8 cellular contexts compared by ENCODE assay signal in genomic region chr20:50790651-50791277, GRCh38. TPM values are rescaled to one million over a fixed set of nuclear protein-coding genes. Genes with fewer than 3 reads are reported as not detected.
DNase-seq lines count a peak whose midpoint lies in the region; ATAC-seq, FAIRE-seq and TF ChIP-seq lines count a peak whose summit lies in the region.

No MANE protein-coding gene starts in this region.

- peak; percentile 68 for TF ChIP-seq CTCF in A549 (IDR thresholded peaks at IDR 0.05)

- peaks cover 32% of the 10 kb centered on the region for H3K4me1 ChIP-seq in A549

- under 1% methylated on average over 13 of the region's 23 CpGs for WGBS in A549 (ENCODE audit: missing lambda C conversion rate)

- peak; percentile 87 to 96 for DNase-seq in A549 (ENCODE audit: low read depth in 1 of 2, low spot score in 1 of 2)
- peak; percentile 84 for DNase-seq in NCI-H2171 (lab: John Stamatoyannopoulos, UW)
- peak; percentile 49 to 71 (median 65) for DNase-seq in activated CD4-positive, CD25-positive, alpha-beta regulatory T cell (lab: John Stamatoyannopoulos, UW)
- peak; percentile 82 for DNase-seq in cerebellar cortex (ENCODE audit: low spot score)
- DNase-seq in kidney glomerular epithelial cell (lab: John Stamatoyannopoulos, UW): peak; percentile 76
- peak; percentile 56 to 58 for DNase-seq in stimulated activated CD4-positive, alpha-beta T cell treated with anti-CD3 and anti-CD28 coated beads, Interleukin-1b, Interleukin-23, amount 100 ng/mL, for 1 hour (ENCODE audit: low read depth in 2 of 2)

- POLR2A ChIA-PET in A549 (lab: Yijun Ruan, JAX): interaction anchor here (0.5 to 1.8 kb wide), 10 partner anchors 25 to 307 kb away, joined by 3 to 10 read pairs (median 4); partner anchors contain the start of genes ADNP, DPM1 and PARD6B

- no peak overlapping the region for H3K4me3 ChIP-seq in A549

- peak overlapping the region; percentile 65 for H3K4me2 ChIP-seq in A549

- peak overlapping the region; percentile 90 for H3K27ac ChIP-seq in A549

- peak; percentile 78 to 86 for ATAC-seq in A549
- no peak for ATAC-seq in GM18505 (IDR thresholded peaks at IDR 0.05; ENCODE audit: unreplicated experiment)
- ATAC-seq in HG02981 (IDR thresholded peaks at IDR 0.05; ENCODE audit: unreplicated experiment): peak; percentile 62

- TF ChIP-seq RAD21 in A549 (conservative IDR thresholded peaks at IDR 0.05 in 1 of 2, IDR thresholded peaks at IDR 0.05 in 1 of 2): peak; percentile 31 to 57; a peak in 4 of 5 replicates

- CTCF ChIA-PET in A549 (lab: Yijun Ruan, JAX): interaction anchor here (0.5 to 15.3 kb wide), 29 partner anchors 8 to 1352 kb away, joined by 3 to 347 read pairs (median 4); partner anchors contain the start of gene ADNP

- no peak for TF ChIP-seq EP300 in A549 (IDR thresholded peaks at IDR 0.05)

- peak; percentile 42 for TF ChIP-seq POLR2A in A549 (IDR thresholded peaks at IDR 0.05; ENCODE audit: low read length)
- peak; percentile 81 for TF ChIP-seq POLR2A in GM18505 (IDR thresholded peaks at IDR 0.05; ENCODE audit: borderline replicate concordance, extremely low read depth, insufficient read depth, insufficient read length)

- H3K9me3 ChIP-seq in A549: no peaks in the 10 kb centered on the region

- no peak for FAIRE-seq in A549 (lab: Jason Lieb, UNC)

TF ChIP-seq in A549, 52 proteins besides CTCF, POLR2A, EP300 and RAD21:
- peak; percentile 83 for TF ChIP-seq HOXB5 (CRISPR knock-in tag; IDR thresholded peaks at IDR 0.05)
- TF ChIP-seq NPAS2 (CRISPR knock-in tag; IDR thresholded peaks at IDR 0.05; ENCODE audit: borderline replicate concordance): no peak
- TF ChIP-seq FOXS1 (CRISPR knock-in tag; IDR thresholded peaks at IDR 0.05): no peak; the same call in 1 of the 2 replicates
- TF ChIP-seq PHF8 (IDR thresholded peaks at IDR 0.05; ENCODE audit: borderline replicate concordance, low read depth): peak; percentile 59; the same call in 1 of the 2 replicates
- no peak for TF ChIP-seq HOXA7 (CRISPR knock-in tag; IDR thresholded peaks at IDR 0.05)
- no peak for TF ChIP-seq KDM5A (IDR thresholded peaks at IDR 0.05)
- TF ChIP-seq RCOR1 (IDR thresholded peaks at IDR 0.05; ENCODE audit: low read depth, low read length): no peak
- no peak for TF ChIP-seq NR3C1 (IDR thresholded peaks at IDR 0.05)
- no peak for TF ChIP-seq POLR2AphosphoS2 (conservative IDR thresholded peaks at IDR 0.05; ENCODE audit: low read length)
- TF ChIP-seq ATOH8 (CRISPR knock-in tag; IDR thresholded peaks at IDR 0.05; ENCODE audit: low read depth): peak; percentile 71; the same call in 1 of the 2 replicates
- no peak for TF ChIP-seq HES2 (IDR thresholded peaks at IDR 0.05)
- TF ChIP-seq BCL3 (IDR thresholded peaks at IDR 0.05): peak; percentile 50; the same call in 1 of the 3 replicates
- no peak for TF ChIP-seq EHMT2 (IDR thresholded peaks at IDR 0.05; ENCODE audit: low read depth)
- TF ChIP-seq FOSL2 (IDR thresholded peaks at IDR 0.05): no peak
- TF ChIP-seq FOSL2 (CRISPR knock-in tag; IDR thresholded peaks at IDR 0.05): no peak
- TF ChIP-seq KDM1A (IDR thresholded peaks at IDR 0.05; ENCODE audit: low read depth): no peak
- peak; percentile 43 to 67; a peak in 4 of 5 replicates for TF ChIP-seq JUN (IDR thresholded peaks at IDR 0.05)
- TF ChIP-seq CHD4 (IDR thresholded peaks at IDR 0.05; ENCODE audit: borderline replicate concordance): peak; percentile 31; the same call in 1 of the 2 replicates
- TF ChIP-seq SMC3 (IDR thresholded peaks at IDR 0.05): peak; percentile 60
- TF ChIP-seq ZNF302 (CRISPR knock-in tag; IDR thresholded peaks at IDR 0.05): peak; percentile 46; the same call in 1 of the 2 replicates
- peak; percentile 73; the same call in 1 of the 2 replicates for TF ChIP-seq EHF (CRISPR knock-in tag; IDR thresholded peaks at IDR 0.05)
- TF ChIP-seq GATA3 (IDR thresholded peaks at IDR 0.05; ENCODE audit: borderline replicate concordance): peak; percentile 42; the same call in 1 of the 2 replicates
- peak; percentile 74; the same call in 1 of the 2 replicates for TF ChIP-seq E2F6 (IDR thresholded peaks at IDR 0.05; ENCODE audit: borderline replicate concordance, low read depth)
- peak; percentile 66 for TF ChIP-seq REST (IDR thresholded peaks at IDR 0.05)
- TF ChIP-seq CHD2 (IDR thresholded peaks at IDR 0.05; ENCODE audit: low read length, partially characterized antibody): no peak
- TF ChIP-seq MAX (IDR thresholded peaks at IDR 0.05): peak; percentile 93
- TF ChIP-seq HOXB13 (CRISPR knock-in tag; IDR thresholded peaks at IDR 0.05; ENCODE audit: low read depth): peak; percentile 71; the same call in 1 of the 2 replicates

RNA-seq across cellular contexts. Expression of gene BCAS4, which starts 4.1 kb away (rescaled TPM):
- polyA plus RNA-seq in A549 (2011; rRNA removed) (15.5 and 16.9 TPM in 2 replicates), A549 (2017; fragmentation: RNase III; extraction: RNeasy Plus Mini Kit Qiagen cat#74134 plus additional on column Dnase treatment) (45.9 to 48.4 TPM (median 46.6 TPM) in 3 replicates)
- polyA plus RNA-seq in A549 (2012; cell fraction: cytosol; rRNA removed): 48.8 and 49.8 TPM in 2 replicates
- polyA plus RNA-seq in A549 (2012; cell fraction: nucleus; rRNA removed): 14.4 and 23.6 TPM in 2 replicates
- 8.7 and 10.3 TPM in 2 replicates for polyA minus RNA-seq in A549 (2011; rRNA and poly(A)+ RNA removed)

RNA-seq across cellular contexts. Expression of gene PARD6B, which starts 59.4 kb away (rescaled TPM):
- polyA plus RNA-seq in A549 (2011; rRNA removed): 6.2 and 6.4 TPM in 2 replicates
- 1.6 and 1.7 TPM in 2 replicates for polyA plus RNA-seq in A549 (2012; cell fraction: cytosol; rRNA removed)
- polyA plus RNA-seq in A549 (2012; cell fraction: nucleus; rRNA removed): 1.3 and 1.7 TPM in 2 replicates
- 2.7 to 3.1 TPM (median 2.8 TPM) in 3 replicates for polyA plus RNA-seq in A549 (2017; fragmentation: RNase III; extraction: RNeasy Plus Mini Kit Qiagen cat#74134 plus additional on column Dnase treatment)
- 11.1 and 11.2 TPM in 2 replicates for polyA minus RNA-seq in A549 (2011; rRNA and poly(A)+ RNA removed)
